In genomic region chr18:49170925-49171509, GRCh38 we compare ENCODE assay signal across 21 cellular contexts.
DNase-seq lines count a peak whose midpoint lies in the region; ATAC-seq and TF ChIP-seq lines count a peak whose summit lies in the region.
"Had no signal": no experiment of that assay in that cellular context is flagged by ENCODE, and none has a peak within 500 bp of the region (broad histone marks: within the 10 kb centered on the region; RNA-seq: fewer than 3 reads in every experiment).

No MANE protein-coding gene starts in this region.

- no peaks in the 10 kb centered on the region for H3K9me3 Mint-ChIP-seq in endothelial cell (ENCODE audit: unreplicated experiment)
- H3K9me3 Mint-ChIP-seq: activated naive CD8-positive, alpha-beta T cell treated with anti-CD3 and anti-CD28 coated beads, Interleukin-2, amount 50 U/mL, for 24 hours; neural crest cell had no signal

- no peak for TF ChIP-seq CTCF in endothelial cell (IDR thresholded peaks at IDR 0.05; ENCODE audit: unreplicated experiment)

- no peak overlapping the region for H3K4me3 Mint-ChIP-seq in endothelial cell (ENCODE audit: unreplicated experiment)
- H3K4me3 Mint-ChIP-seq: activated CD8-positive, alpha-beta memory T cell treated with anti-CD3 and anti-CD28 coated beads, Interleukin-2, amount 10 ng/mL, durations not matched to agents 7 days and 5 days; activated naive CD8-positive, alpha-beta T cell treated with anti-CD3 and anti-CD28 coated beads, Interleukin-2, amount 50 U/mL, for 24 hours; mesothelial cell of epicardium; neural crest cell had no signal

- DNase-seq in Ammon's horn (ENCODE audit: low spot score): peak; percentile 32
- peak; percentile 21 for DNase-seq in OCI-M1 (lab: John Stamatoyannopoulos, UW)
- no peak for DNase-seq in left ventricle myocardium superior
- DNase-seq in endothelial cell (ENCODE audit: low spot score): no peak
- no peak for DNase-seq in nucleus accumbens (lab: John Stamatoyannopoulos, UW)
- no peak for DNase-seq in GM19238 (ENCODE audit: insufficient read length, low spot score)
- DNase-seq: activated CD4-positive, alpha-beta T cell treated with anti-CD3 and anti-CD28 coated beads for 4 hours; activated CD8-positive, alpha-beta memory T cell treated with anti-CD3 and anti-CD28 coated beads, Interleukin-2, amount 10 ng/mL, durations not matched to agents 7 days and 5 days; activated naive CD8-positive, alpha-beta T cell treated with anti-CD3 and anti-CD28 coated beads, Interleukin-2, amount 50 U/mL, for 24 hours; dermis blood vessel endothelial cell; DMS79 treated with DMSO at 0.1 percent for 48 hours; erythroblast; NCI-H1048; NCI-H2081 treated with DMSO at 0.1 percent for 48 hours; NCI-H510A treated with DMSO at 0.1 percent for 48 hours; PC-3; stimulated activated CD4-positive, alpha-beta T cell treated with anti-CD3 and anti-CD28 coated beads, Interleukin-12 subunit alpha, Interleukin-12 subunit beta, amount 100 ng/mL, for 4 hours had no signal

- ATAC-seq in left ventricle myocardium superior: peak; percentile 50
- ATAC-seq: activated CD8-positive, alpha-beta memory T cell treated with anti-CD3 and anti-CD28 coated beads, Interleukin-2, amount 10 ng/mL, durations not matched to agents 7 days and 5 days; activated naive CD8-positive, alpha-beta T cell treated with anti-CD3 and anti-CD28 coated beads, Interleukin-2, amount 50 U/mL, for 24 hours; PC-3 had no signal

- peaks cover 1% of the 10 kb centered on the region for H3K27me3 Mint-ChIP-seq in endothelial cell (ENCODE audit: unreplicated experiment)
- H3K27me3 Mint-ChIP-seq: activated naive CD8-positive, alpha-beta T cell treated with anti-CD3 and anti-CD28 coated beads, Interleukin-2, amount 50 U/mL, for 24 hours had no signal

- no peak overlapping the region for H3K27ac Mint-ChIP-seq in endothelial cell (ENCODE audit: unreplicated experiment)
- H3K27ac Mint-ChIP-seq: activated CD8-positive, alpha-beta memory T cell treated with anti-CD3 and anti-CD28 coated beads, Interleukin-2, amount 10 ng/mL, durations not matched to agents 7 days and 5 days; activated naive CD8-positive, alpha-beta T cell treated with anti-CD3 and anti-CD28 coated beads, Interleukin-2, amount 50 U/mL, for 24 hours; mesothelial cell of epicardium had no signal

- H3K36me3 Mint-ChIP-seq in endothelial cell (ENCODE audit: low read depth, unreplicated experiment): no peaks in the 10 kb centered on the region
- H3K36me3 Mint-ChIP-seq: mesothelial cell of epicardium had no signal

- peaks cover 11% of the 10 kb centered on the region for H3K4me1 Mint-ChIP-seq in endothelial cell (ENCODE audit: unreplicated experiment)

- intact Hi-C loops in left ventricle myocardium superior (cut with micrococcal nuclease): no loop called here

- H3K4me3 ChIP-seq in GM08714 (ENCODE audit: low read length): peak overlapping the region; percentile 7; the same call in 1 of the 2 replicates
- H3K4me3 ChIP-seq: SJSA1 had no signal

Comparison
In these comparisons a context has a peak if more than half of its experiments do, and no peak if none do; other contexts are left out.
1. DNase-seq: peak in Ammon's horn (single experiment) and OCI-M1 (single experiment); none in left ventricle myocardium superior (single experiment), endothelial cell (single experiment), nucleus accumbens (0 of 56) and GM19238 (single experiment).